ENCODE assay signal across 37 cellular contexts in genomic region chr3:45756055-45756454, GRCh38. TPM values are rescaled to one million over a fixed set of nuclear protein-coding genes. Genes with fewer than 3 reads are reported as not detected.
"Had no signal": no experiment of that assay in that cellular context is flagged by ENCODE, and none has a peak within 500 bp of the region (broad histone marks: within the 10 kb centered on the region; RNA-seq: fewer than 3 reads in every experiment).

No MANE protein-coding gene starts in this region.

- H3K4me3 Mint-ChIP-seq: activated B cell treated with CpG ODN at 0.5 μM for 24 hours; activated CD4-positive, alpha-beta memory T cell treated with anti-CD3 and anti-CD28 coated beads, Interleukin-2, amount 10 ng/mL, durations not matched to agents 7 days and 5 days; activated CD4-positive, alpha-beta T cell treated with anti-CD3 and anti-CD28 coated beads for 36 hours; activated CD4-positive, alpha-beta T cell treated with anti-CD3 and anti-CD28 coated beads, Interleukin-2, amount 10 ng/mL, durations not matched to agents 24 days and 14 days; activated naive CD4-positive, alpha-beta T cell treated with anti-CD3 and anti-CD28 coated beads, Interleukin-2, amount 10 ng/mL, durations not matched to agents 7 days and 5 days; activated naive CD8-positive, alpha-beta T cell treated with anti-CD3 and anti-CD28 coated beads, Interleukin-2, amount 10 ng/mL, durations not matched to agents 7 days and 5 days; activated T-cell treated with anti-CD3 and anti-CD28 coated beads, Interleukin-2, amount 50 U/mL, for 24 hours; activated T-cell treated with anti-CD3 and anti-CD28 coated beads, Interleukin-2, amount 50 U/mL, for 72 hours; brain; central memory CD8-positive, alpha-beta T cell; dendritic cell treated with granulocyte-macrophage colony-stimulating factor and Interleukin-4, amounts not matched to agents 40 ng/mL and 50 ng/mL, for 4 days; T-cell; T-helper 1 cell treated with Interleukin-12 subunit alpha and Interleukin-12 subunit beta and Interleukin-4 antibody, amounts not matched to agents 30 μg/mL and 1 μg/mL, for 36 hours had no signal

- H3K36me3 Mint-ChIP-seq: activated naive CD4-positive, alpha-beta T cell treated with anti-CD3 and anti-CD28 coated beads, Interleukin-2, amount 10 ng/mL, durations not matched to agents 7 days and 5 days; activated naive CD4-positive, alpha-beta T cell treated with anti-CD3 and anti-CD28 coated beads, Interleukin-2, amount 50 U/mL, for 72 hours; activated naive CD8-positive, alpha-beta T cell treated with anti-CD3 and anti-CD28 coated beads, Interleukin-2, amount 10 ng/mL, durations not matched to agents 7 days and 5 days had no signal

- DNase-seq: activated B cell treated with CpG ODN at 0.5 μM for 24 hours; activated CD4-positive, alpha-beta memory T cell treated with anti-CD3 and anti-CD28 coated beads, Interleukin-2, amount 10 ng/mL, durations not matched to agents 7 days and 5 days; activated CD4-positive, alpha-beta T cell treated with anti-CD3 and anti-CD28 coated beads for 36 hours; activated CD4-positive, alpha-beta T cell treated with anti-CD3 and anti-CD28 coated beads, Interleukin-2, amount 10 ng/mL, durations not matched to agents 24 days and 14 days; activated CD4-positive, alpha-beta T cell treated with anti-CD3 and anti-CD28 coated beads, Interleukin-2, amount 50 U/mL, for 4 hours; activated CD8-positive, alpha-beta memory T cell treated with anti-CD3 and anti-CD28 coated beads, Interleukin-2, amount 50 U/mL, for 48 hours; activated gamma-delta T cell; activated naive CD4-positive, alpha-beta T cell; activated naive CD4-positive, alpha-beta T cell treated with anti-CD3 and anti-CD28 coated beads, Interleukin-2, amount 10 ng/mL, durations not matched to agents 7 days and 5 days; activated naive CD8-positive, alpha-beta T cell treated with anti-CD3 and anti-CD28 coated beads, Interleukin-2, amount 10 ng/mL, durations not matched to agents 7 days and 5 days; activated T-cell treated with anti-CD3 and anti-CD28 coated beads for 4 hours; activated T-cell treated with anti-CD3 and anti-CD28 coated beads, Interleukin-2, amount 50 U/mL, for 24 hours; activated T-cell treated with anti-CD3 and anti-CD28 coated beads, Interleukin-2, amount 50 U/mL, for 72 hours; dorsolateral prefrontal cortex; effector memory CD4-positive, alpha-beta T cell; erythroblast; esophagus squamous epithelium; foreskin melanocyte; SW 1271; T-cell; T1000; WERI-Rb-1 had no signal

- H3K9me3 ChIP-seq: ascending aorta, breast epithelium, esophagus squamous epithelium, gastroesophageal sphincter had no signal

- H3K4me3 ChIP-seq: ascending aorta, breast epithelium, coronary artery, dorsolateral prefrontal cortex, esophagus squamous epithelium, gastroesophageal sphincter had no signal

- H3K9me3 Mint-ChIP-seq: activated B cell treated with CpG ODN at 0.5 μM for 24 hours; activated CD4-positive, alpha-beta memory T cell treated with anti-CD3 and anti-CD28 coated beads, Interleukin-2, amount 10 ng/mL, durations not matched to agents 7 days and 5 days; activated CD4-positive, alpha-beta T cell treated with anti-CD3 and anti-CD28 coated beads, Interleukin-2, amount 10 ng/mL, durations not matched to agents 24 days and 14 days; activated naive CD4-positive, alpha-beta T cell treated with anti-CD3 and anti-CD28 coated beads, Interleukin-2, amount 10 ng/mL, durations not matched to agents 7 days and 5 days; activated naive CD4-positive, alpha-beta T cell treated with anti-CD3 and anti-CD28 coated beads, Interleukin-2, amount 50 U/mL, for 72 hours; activated naive CD8-positive, alpha-beta T cell treated with anti-CD3 and anti-CD28 coated beads, Interleukin-2, amount 10 ng/mL, durations not matched to agents 7 days and 5 days; activated T-cell treated with anti-CD3 and anti-CD28 coated beads, Interleukin-2, amount 50 U/mL, for 24 hours; activated T-cell treated with anti-CD3 and anti-CD28 coated beads, Interleukin-2, amount 50 U/mL, for 72 hours; brain; central memory CD8-positive, alpha-beta T cell; dendritic cell treated with granulocyte-macrophage colony-stimulating factor and Interleukin-4, amounts not matched to agents 40 ng/mL and 50 ng/mL, for 4 days; T-cell; T-helper 1 cell treated with Interleukin-12 subunit alpha and Interleukin-12 subunit beta and Interleukin-4 antibody, amounts not matched to agents 30 μg/mL and 1 μg/mL, for 36 hours had no signal

- H3K27me3 Mint-ChIP-seq: activated B cell treated with CpG ODN at 0.5 μM for 24 hours; activated CD4-positive, alpha-beta memory T cell treated with anti-CD3 and anti-CD28 coated beads, Interleukin-2, amount 10 ng/mL, durations not matched to agents 7 days and 5 days; activated CD4-positive, alpha-beta T cell treated with anti-CD3 and anti-CD28 coated beads for 36 hours; activated T-cell treated with anti-CD3 and anti-CD28 coated beads, Interleukin-2, amount 50 U/mL, for 24 hours; central memory CD8-positive, alpha-beta T cell; T-cell had no signal

- ATAC-seq: activated CD4-positive, alpha-beta T cell treated with anti-CD3 and anti-CD28 coated beads for 36 hours; activated CD4-positive, CD25-positive, alpha-beta regulatory T cell treated with anti-CD3 and anti-CD28 coated beads, Interleukin-2, amount 50 U/mL, for 24 hours; activated naive CD4-positive, alpha-beta T cell treated with anti-CD3 and anti-CD28 coated beads, Interleukin-2, amount 50 U/mL, for 72 hours; activated T-cell treated with anti-CD3 and anti-CD28 coated beads, Interleukin-2, amount 50 U/mL, for 72 hours; gastroesophageal sphincter; T-cell had no signal

- H3K27ac ChIP-seq: ascending aorta, breast epithelium, coronary artery, dorsolateral prefrontal cortex, esophagus squamous epithelium, gastroesophageal sphincter, WERI-Rb-1 had no signal

- H3K4me1 Mint-ChIP-seq: activated B cell treated with CpG ODN at 0.5 μM for 24 hours; activated CD4-positive, alpha-beta memory T cell treated with anti-CD3 and anti-CD28 coated beads, Interleukin-2, amount 10 ng/mL, durations not matched to agents 7 days and 5 days; activated CD4-positive, alpha-beta T cell treated with anti-CD3 and anti-CD28 coated beads for 36 hours; activated CD4-positive, alpha-beta T cell treated with anti-CD3 and anti-CD28 coated beads, Interleukin-2, amount 10 ng/mL, durations not matched to agents 24 days and 14 days; activated naive CD4-positive, alpha-beta T cell treated with anti-CD3 and anti-CD28 coated beads, Interleukin-2, amount 10 ng/mL, durations not matched to agents 7 days and 5 days; activated naive CD8-positive, alpha-beta T cell treated with anti-CD3 and anti-CD28 coated beads, Interleukin-2, amount 10 ng/mL, durations not matched to agents 7 days and 5 days; brain had no signal

- H3K27me3 ChIP-seq: ascending aorta, breast epithelium had no signal

- H3K27ac Mint-ChIP-seq: activated B cell treated with CpG ODN at 0.5 μM for 24 hours; activated CD4-positive, alpha-beta memory T cell treated with anti-CD3 and anti-CD28 coated beads, Interleukin-2, amount 10 ng/mL, durations not matched to agents 7 days and 5 days; activated CD4-positive, alpha-beta T cell treated with anti-CD3 and anti-CD28 coated beads for 36 hours; activated CD4-positive, alpha-beta T cell treated with anti-CD3 and anti-CD28 coated beads, Interleukin-2, amount 10 ng/mL, durations not matched to agents 24 days and 14 days; activated naive CD4-positive, alpha-beta T cell treated with anti-CD3 and anti-CD28 coated beads, Interleukin-2, amount 10 ng/mL, durations not matched to agents 7 days and 5 days; activated naive CD4-positive, alpha-beta T cell treated with anti-CD3 and anti-CD28 coated beads, Interleukin-2, amount 50 U/mL, for 72 hours; activated naive CD8-positive, alpha-beta T cell treated with anti-CD3 and anti-CD28 coated beads, Interleukin-2, amount 10 ng/mL, durations not matched to agents 7 days and 5 days; activated T-cell treated with anti-CD3 and anti-CD28 coated beads, Interleukin-2, amount 50 U/mL, for 24 hours; brain; dendritic cell treated with granulocyte-macrophage colony-stimulating factor and Interleukin-4, amounts not matched to agents 40 ng/mL and 50 ng/mL, for 4 days; T-cell; T-helper 1 cell treated with Interleukin-12 subunit alpha and Interleukin-12 subunit beta and Interleukin-4 antibody, amounts not matched to agents 30 μg/mL and 1 μg/mL, for 36 hours had no signal

- H3K36me3 ChIP-seq: ascending aorta, breast epithelium, esophagus squamous epithelium, gastroesophageal sphincter, WERI-Rb-1 had no signal

- H3K4me1 ChIP-seq: ascending aorta, breast epithelium, esophagus squamous epithelium, gastroesophageal sphincter had no signal

RNA-seq across cellular contexts. Expression of gene SLC6A20, which starts 40.3 kb away (rescaled TPM):
- total RNA-seq: activated B cell treated with CpG ODN at 0.5 μM for 24 hours; activated CD4-positive, alpha-beta memory T cell treated with anti-CD3 and anti-CD28 coated beads, Interleukin-2, amount 10 ng/mL, durations not matched to agents 7 days and 5 days; activated CD4-positive, alpha-beta T cell treated with anti-CD3 and anti-CD28 coated beads for 36 hours; activated CD4-positive, alpha-beta T cell treated with anti-CD3 and anti-CD28 coated beads, Interleukin-2, amount 10 ng/mL, durations not matched to agents 24 days and 14 days; activated naive CD4-positive, alpha-beta T cell treated with anti-CD3 and anti-CD28 coated beads, Interleukin-2, amount 50 U/mL, for 72 hours; activated naive CD8-positive, alpha-beta T cell treated with anti-CD3 and anti-CD28 coated beads, Interleukin-2, amount 10 ng/mL, durations not matched to agents 7 days and 5 days; activated T-cell treated with anti-CD3 and anti-CD28 coated beads, Interleukin-2, amount 50 U/mL, for 72 hours; ascending aorta; cardiac septum; fibroblast of lung; fibroblast of villous mesenchyme; glomerular endothelial cell; T-helper 2 cell treated with Interferon-gamma antibody and Interleukin-4, amounts not matched to agents 100 ng/mL and 5 ng/mL, for 36 hours had no signal
- polyA plus RNA-seq: fibroblast of lung had no signal
